ENCODE assay signal across 9 cellular contexts in genomic region chr1:209875510-209875909, GRCh38. TPM values are rescaled to one million over a fixed set of nuclear protein-coding genes. Genes with fewer than 3 reads are reported as not detected.
DNase-seq lines count a peak whose midpoint lies in the region; ATAC-seq and TF ChIP-seq lines count a peak whose summit lies in the region.
"Had no signal": no experiment of that assay in that cellular context is flagged by ENCODE, and none has a peak within 500 bp of the region (broad histone marks: within the 10 kb centered on the region; RNA-seq: fewer than 3 reads in every experiment).

No MANE protein-coding gene starts in this region.

- H3K4me3 Mint-ChIP-seq in stimulated activated naive CD8-positive, alpha-beta T cell treated with anti-CD3 and anti-CD28 coated beads, Interleukin-15, amount 100 ng/mL, for 72 hours: no peak overlapping the region

- H3K27me3 ChIP-seq in parathyroid adenoma (ENCODE audit: control insufficient read depth, insufficient read depth, low read length): no peaks in the 10 kb centered on the region

- no peaks in the 10 kb centered on the region for H3K4me1 Mint-ChIP-seq in stimulated activated naive CD8-positive, alpha-beta T cell treated with anti-CD3 and anti-CD28 coated beads, Interleukin-15, amount 100 ng/mL, for 72 hours

- H3K9ac ChIP-seq in parathyroid adenoma: no peak overlapping the region

- H3K27me3 Mint-ChIP-seq in stimulated activated naive CD8-positive, alpha-beta T cell treated with anti-CD3 and anti-CD28 coated beads, Interleukin-15, amount 100 ng/mL, for 72 hours: peaks cover 30% of the 10 kb centered on the region

- no peaks in the 10 kb centered on the region for H3K4me1 ChIP-seq in parathyroid adenoma

- no peak overlapping the region for H3K27ac ChIP-seq in parathyroid adenoma

- peak; percentile 32 for TF ChIP-seq CTCF in parathyroid adenoma (IDR thresholded peaks at IDR 0.05)

- H3K79me2 ChIP-seq in parathyroid adenoma: no peaks in the 10 kb centered on the region

- H2AFZ ChIP-seq in parathyroid adenoma: peak overlapping the region; percentile 51

- no peaks in the 10 kb centered on the region for H3K9me3 Mint-ChIP-seq in stimulated activated naive CD8-positive, alpha-beta T cell treated with anti-CD3 and anti-CD28 coated beads, Interleukin-15, amount 100 ng/mL, for 72 hours

- DNase-seq in ELR (ENCODE audit: low read depth): peak; percentile 80
- DNase-seq in NCI-H2227 (lab: John Stamatoyannopoulos, UW; ENCODE audit: unreplicated experiment): peak; percentile 85
- DNase-seq in dermis blood vessel endothelial cell: peak; percentile 66
- DNase-seq in stimulated activated naive CD8-positive, alpha-beta T cell treated with anti-CD3 and anti-CD28 coated beads, Interleukin-15, amount 100 ng/mL, for 72 hours: no peak
- no peak for DNase-seq in activated CD4-positive, CD25-positive, alpha-beta regulatory T cell treated with anti-CD3 and anti-CD28 coated beads, Interleukin-2, amount 50 U/mL, for 72 hours
- DNase-seq: GOT3 had no signal

- no peaks in the 10 kb centered on the region for H3K9me3 ChIP-seq in parathyroid adenoma (ENCODE audit: control insufficient read depth, low read length)

- H3K4me2 ChIP-seq in parathyroid adenoma (ENCODE audit: low read length): no peak overlapping the region

- H3K36me3 ChIP-seq in parathyroid adenoma (ENCODE audit: control insufficient read depth, insufficient read depth, low read length): no peaks in the 10 kb centered on the region

- no peak overlapping the region for H3K27ac Mint-ChIP-seq in stimulated activated naive CD8-positive, alpha-beta T cell treated with anti-CD3 and anti-CD28 coated beads, Interleukin-15, amount 100 ng/mL, for 72 hours

- no peak overlapping the region for H3K4me3 ChIP-seq in parathyroid adenoma (ENCODE audit: low read depth, low read length)

- TF ChIP-seq POLR2A in GM18505 (IDR thresholded peaks at IDR 0.05; ENCODE audit: borderline replicate concordance, extremely low read depth, insufficient read depth, insufficient read length): no peak

- ATAC-seq in GM21360 (IDR thresholded peaks at IDR 0.05; ENCODE audit: unreplicated experiment): no peak
- ATAC-seq in stimulated activated naive CD8-positive, alpha-beta T cell treated with anti-CD3 and anti-CD28 coated beads, Interleukin-15, amount 100 ng/mL, for 72 hours: no peak
- no peak for ATAC-seq in GM18505 (IDR thresholded peaks at IDR 0.05; ENCODE audit: unreplicated experiment)

RNA-seq across cellular contexts. Expression of gene UTP25, which starts 47.7 kb away (rescaled TPM):
- total RNA-seq in dermis blood vessel endothelial cell: 6.9 and 8.2 TPM in 2 replicates

Comparison
In these comparisons a context has a peak if more than half of its experiments do, and no peak if none do; other contexts are left out.
1. DNase-seq: peak in ELR (single experiment), NCI-H2227 (single experiment) and dermis blood vessel endothelial cell (single experiment); none in stimulated activated naive CD8-positive, alpha-beta T cell treated with anti-CD3 and anti-CD28 coated beads, Interleukin-15, amount 100 ng/mL, for 72 hours (0 of 2) and activated CD4-positive, CD25-positive, alpha-beta regulatory T cell treated with anti-CD3 and anti-CD28 coated beads, Interleukin-2, amount 50 U/mL, for 72 hours (single experiment).